13 cellular contexts compared by ENCODE assay signal in genomic region chr2:171084128-171084527, GRCh38.
DNase-seq lines count a peak whose midpoint lies in the region; ATAC-seq, FAIRE-seq and TF ChIP-seq lines count a peak whose summit lies in the region.
"Had no signal": no experiment of that assay in that cellular context is flagged by ENCODE, and none has a peak within 500 bp of the region (broad histone marks: within the 10 kb centered on the region; RNA-seq: fewer than 3 reads in every experiment).

No MANE protein-coding gene starts in this region.

- no peak overlapping the region for H3K4me2 ChIP-seq in GM12878 (ENCODE audit: control insufficient read depth, insufficient read depth)

- TF ChIP-seq RAD21 in GM12878 (IDR thresholded peaks at IDR 0.05; ENCODE audit: insufficient read depth, low read depth, low read length) = no peak

- peak overlapping the region; percentile 46 for H3K4me3 Mint-ChIP-seq in activated CD8-positive, alpha-beta T cell treated with anti-CD3 and anti-CD28 coated beads for 36 hours
- no peak overlapping the region for H3K4me3 Mint-ChIP-seq in activated CD8-positive, alpha-beta T cell treated with anti-CD3 and anti-CD28 coated beads, Interleukin-2, amount 10 ng/mL, durations not matched to agents 7 days and 5 days
- H3K4me3 Mint-ChIP-seq in stimulated activated memory B cell treated with anti-CD40 and anti-IgM and Interleukin-4, amounts not matched to agents 10 μg/mL and 1 μg/mL and 100 μg/mL, for 72 hours = no peak overlapping the region
- H3K4me3 Mint-ChIP-seq: brain had no signal

- H3K27me3 ChIP-seq in GM12878 (replicated peaks in 1 of 2; ENCODE audit: control insufficient read depth in 2 of 2, insufficient read depth in 2 of 2, low read length in 1 of 2) = no peaks in the 10 kb centered on the region
- no peaks in the 10 kb centered on the region for H3K27me3 ChIP-seq in suprapubic skin
- H3K27me3 ChIP-seq: testis had no signal

- no peak overlapping the region for H2AFZ ChIP-seq in GM12878 (ENCODE audit: control insufficient read depth, low read depth, low read length)

- 34% methylated on average over 5 of the region's 5 CpGs for WGBS in GM12878 (ENCODE audit: insufficient coverage, insufficient replicate concordance, low lambda C conversion rate, missing lambda C conversion rate)
- 46% methylated on average over 5 of the region's 5 CpGs for WGBS in suprapubic skin

- in situ Hi-C loops in GM12878 (cut with MboI) = no loop called here

- H3K4me1 Mint-ChIP-seq in activated CD8-positive, alpha-beta T cell treated with anti-CD3 and anti-CD28 coated beads for 36 hours (ENCODE audit: low read depth) = peaks cover 67% of the 10 kb centered on the region
- peaks cover 41% of the 10 kb centered on the region for H3K4me1 Mint-ChIP-seq in activated CD8-positive, alpha-beta T cell treated with anti-CD3 and anti-CD28 coated beads, Interleukin-2, amount 10 ng/mL, durations not matched to agents 7 days and 5 days (ENCODE audit: low read depth)
- H3K4me1 Mint-ChIP-seq in stimulated activated memory B cell treated with anti-CD40 and anti-IgM and Interleukin-4, amounts not matched to agents 10 μg/mL and 1 μg/mL and 100 μg/mL, for 72 hours = peaks cover 56% of the 10 kb centered on the region

- TF ChIP-seq POLR2A in GM12878 (IDR thresholded peaks at IDR 0.05; ENCODE audit: low read depth, low read length) (no peak), suprapubic skin (IDR thresholded peaks at IDR 0.05) (no peak)

- no peaks in the 10 kb centered on the region for H3K27me3 Mint-ChIP-seq in activated CD8-positive, alpha-beta T cell treated with anti-CD3 and anti-CD28 coated beads for 36 hours
- no peaks in the 10 kb centered on the region for H3K27me3 Mint-ChIP-seq in activated CD8-positive, alpha-beta T cell treated with anti-CD3 and anti-CD28 coated beads, Interleukin-2, amount 10 ng/mL, durations not matched to agents 7 days and 5 days (ENCODE audit: low read depth)
- no peaks in the 10 kb centered on the region for H3K27me3 Mint-ChIP-seq in stimulated activated memory B cell treated with anti-CD40 and anti-IgM and Interleukin-4, amounts not matched to agents 10 μg/mL and 1 μg/mL and 100 μg/mL, for 72 hours

- peaks cover 7% of the 10 kb centered on the region for H3K36me3 Mint-ChIP-seq in activated CD8-positive, alpha-beta T cell treated with anti-CD3 and anti-CD28 coated beads for 36 hours (ENCODE audit: low read depth)
- H3K36me3 Mint-ChIP-seq in activated CD8-positive, alpha-beta T cell treated with anti-CD3 and anti-CD28 coated beads, Interleukin-2, amount 10 ng/mL, durations not matched to agents 7 days and 5 days (ENCODE audit: low read depth) = peaks cover 15% of the 10 kb centered on the region
- H3K36me3 Mint-ChIP-seq in stimulated activated memory B cell treated with anti-CD40 and anti-IgM and Interleukin-4, amounts not matched to agents 10 μg/mL and 1 μg/mL and 100 μg/mL, for 72 hours = peaks cover 26% of the 10 kb centered on the region

- peak overlapping the region; percentile 63 for H3K27ac Mint-ChIP-seq in activated CD8-positive, alpha-beta T cell treated with anti-CD3 and anti-CD28 coated beads for 36 hours
- no peak overlapping the region for H3K27ac Mint-ChIP-seq in activated CD8-positive, alpha-beta T cell treated with anti-CD3 and anti-CD28 coated beads, Interleukin-2, amount 10 ng/mL, durations not matched to agents 7 days and 5 days
- H3K27ac Mint-ChIP-seq in stimulated activated memory B cell treated with anti-CD40 and anti-IgM and Interleukin-4, amounts not matched to agents 10 μg/mL and 1 μg/mL and 100 μg/mL, for 72 hours = peak overlapping the region; percentile 50

- POLR2A ChIA-PET in activated CD8-positive, alpha-beta T cell treated with anti-CD3 and anti-CD28 coated beads for 36 hours (lab: Charles Lee) = interaction anchor here (0.6 kb wide), 1 partner anchor 1111 kb away, joined by 3 read pairs; no protein-coding TSS in a partner anchor
- POLR2A ChIA-PET in activated CD8-positive, alpha-beta T cell treated with anti-CD3 and anti-CD28 coated beads, Interleukin-2, amount 10 ng/mL, durations not matched to agents 7 days and 5 days (lab: Charles Lee) = no interaction called here
- POLR2A ChIA-PET in GM12878 (lab: Charles Lee) = interaction anchor here (0.5 kb wide), 1 partner anchor 1284 kb away, joined by 6 read pairs; no protein-coding TSS in a partner anchor

- H3K79me2 ChIP-seq in GM12878 (ENCODE audit: control insufficient read depth, insufficient read depth, low read length) = peaks cover 81% of the 10 kb centered on the region

- no peak for TF ChIP-seq CTCF in activated CD8-positive, alpha-beta T cell treated with anti-CD3 and anti-CD28 coated beads for 36 hours (IDR thresholded peaks at IDR 0.05)
- TF ChIP-seq CTCF in GM12878 (IDR thresholded peaks at IDR 0.05 in 2 of 3, conservative IDR thresholded peaks at IDR 0.05 in 1 of 3; ENCODE audit: control insufficient read depth in 2 of 3, extremely low read depth in 1 of 3, insufficient read depth in 1 of 3, low read depth in 3 of 3, low read length in 3 of 3) = no peak
- no peak for TF ChIP-seq CTCF in suprapubic skin (IDR thresholded peaks at IDR 0.05)

- H3K4me3 ChIP-seq in GM12878 (no peak overlapping the region), suprapubic skin (no peak overlapping the region)
- H3K4me3 ChIP-seq: SK-N-MC, testis had no signal

- H3K27ac ChIP-seq in GM12878 (ENCODE audit: control insufficient read depth, insufficient read depth) = no peak overlapping the region
- no peak overlapping the region for H3K27ac ChIP-seq in suprapubic skin
- H3K27ac ChIP-seq: SK-N-MC, testis had no signal

- H3K9me3 Mint-ChIP-seq in activated CD8-positive, alpha-beta T cell treated with anti-CD3 and anti-CD28 coated beads for 36 hours = no peaks in the 10 kb centered on the region
- H3K9me3 Mint-ChIP-seq in activated CD8-positive, alpha-beta T cell treated with anti-CD3 and anti-CD28 coated beads, Interleukin-2, amount 10 ng/mL, durations not matched to agents 7 days and 5 days (ENCODE audit: insufficient read depth) = no peaks in the 10 kb centered on the region
- H3K9me3 Mint-ChIP-seq in stimulated activated memory B cell treated with anti-CD40 and anti-IgM and Interleukin-4, amounts not matched to agents 10 μg/mL and 1 μg/mL and 100 μg/mL, for 72 hours = no peaks in the 10 kb centered on the region

- no peak overlapping the region for H3K9ac ChIP-seq in GM12878 (ENCODE audit: control insufficient read depth, insufficient read depth, low read length)

- SMC1A ChIA-PET in GM12878 (lab: Charles Lee; ENCODE audit: uncharacterized antibody, unreplicated experiment) = interaction anchor here (1.4 to 9.4 kb wide), 2 partner anchors 73 to 118 kb away, joined by 3 to 70 read pairs; partner anchors contain the start of gene TLK1

- no peak for DNase-seq in activated CD8-positive, alpha-beta T cell treated with anti-CD3 and anti-CD28 coated beads for 36 hours
- no peak for DNase-seq in activated CD8-positive, alpha-beta T cell treated with anti-CD3 and anti-CD28 coated beads, Interleukin-2, amount 10 ng/mL, durations not matched to agents 7 days and 5 days
- peak; percentile 23 for DNase-seq in NCI-H2227 treated with DMSO at 0.1 percent for 48 hours (lab: John Stamatoyannopoulos, UW)
- no peak for DNase-seq in GM12878 (ENCODE audit: low read depth, low spot score)
- DNase-seq in suprapubic skin (ENCODE audit: low spot score in 2 of 2) = no peak
- DNase-seq in EL = no peak
- DNase-seq in cortex of kidney (lab: John Stamatoyannopoulos, UW) = no peak
- DNase-seq: mesenchymal stem cell, NCI-H1694, testis had no signal

- no peak for TF ChIP-seq EP300 in GM12878 (IDR thresholded peaks at IDR 0.05; ENCODE audit: borderline replicate concordance in 1 of 2, control insufficient read depth in 1 of 2, low read depth in 2 of 2, low read length in 2 of 2)
- no peak for TF ChIP-seq EP300 in suprapubic skin (IDR thresholded peaks at IDR 0.05)

- BruUV-seq in GM12878 (replicated peaks; lab: Mats Ljungman, UMichigan) = no TSS peak

- H4K20me1 ChIP-seq in GM12878 (ENCODE audit: control insufficient read depth, insufficient read depth) = 0 out of 2 replicates have a peak, but pooled peaks cover 4% of the 10 kb centered on the region

- H3K4me1 ChIP-seq in GM12878 (ENCODE audit: control insufficient read depth, insufficient read depth, low read length) (no peaks in the 10 kb centered on the region; the same call in 1 of the 2 replicates), suprapubic skin (peaks cover 13% of the 10 kb centered on the region)

- no peaks in the 10 kb centered on the region; the same call in 2 of the 3 replicates for H3K9me3 ChIP-seq in GM12878 (replicated peaks; ENCODE audit: control insufficient read depth, insufficient read depth, low read length)
- H3K9me3 ChIP-seq in suprapubic skin = no peaks in the 10 kb centered on the region
- H3K9me3 ChIP-seq: testis had no signal

- RAD21 ChIA-PET in GM12878 (lab: Charles Lee; ENCODE audit: unreplicated experiment) = interaction anchor here (0.9 kb wide), 1 partner anchor 9 kb away, joined by 3 read pairs; no protein-coding TSS in a partner anchor

- FAIRE-seq in GM12878 (lab: Jason Lieb, UNC) = no peak

- ATAC-seq in activated CD8-positive, alpha-beta T cell treated with anti-CD3 and anti-CD28 coated beads for 36 hours = peak; percentile 55
- no peak for ATAC-seq in activated CD8-positive, alpha-beta T cell treated with anti-CD3 and anti-CD28 coated beads, Interleukin-2, amount 10 ng/mL, durations not matched to agents 7 days and 5 days
- peak; percentile 45 for ATAC-seq in GM12878
- ATAC-seq in stimulated activated memory B cell treated with anti-CD40 and anti-IgM and Interleukin-4, amounts not matched to agents 10 μg/mL and 1 μg/mL and 100 μg/mL, for 72 hours = no peak

- peaks cover 4 to 22% of the 10 kb centered on the region in 2 experiments for H3K36me3 ChIP-seq in GM12878 (ENCODE audit: control insufficient read depth in 2 of 2, insufficient read depth in 2 of 2, low read length in 1 of 2)
- peaks cover 4% of the 10 kb centered on the region for H3K36me3 ChIP-seq in suprapubic skin

- intact Hi-C loops in activated CD8-positive, alpha-beta T cell treated with anti-CD3 and anti-CD28 coated beads for 36 hours (cut with micrococcal nuclease) = no loop called here
- intact Hi-C loops in GM12878 (cut with micrococcal nuclease; ENCODE audit: unreplicated experiment) = no loop called here

- CTCF ChIA-PET in activated CD8-positive, alpha-beta T cell treated with anti-CD3 and anti-CD28 coated beads for 36 hours (lab: Charles Lee) = no interaction called here
- CTCF ChIA-PET in activated CD8-positive, alpha-beta T cell treated with anti-CD3 and anti-CD28 coated beads, Interleukin-2, amount 10 ng/mL, durations not matched to agents 7 days and 5 days (lab: Charles Lee) = interaction anchor here (6.8 kb wide), 1 partner anchor 111 kb away, joined by 59 read pairs; no protein-coding TSS in a partner anchor
- CTCF ChIA-PET in GM12878 (lab: Yijun Ruan, JAX) = no interaction called here

TF ChIP-seq in GM12878, 131 proteins besides CTCF, POLR2A, EP300 and RAD21 (continues in another document):
- TF ChIP-seq ATF7 (IDR thresholded peaks at IDR 0.05; ENCODE audit: low read depth) = no peak
- no peak for TF ChIP-seq PML (IDR thresholded peaks at IDR 0.05; ENCODE audit: low read length)
- no peak for TF ChIP-seq FOXK2 (IDR thresholded peaks at IDR 0.05)
- TF ChIP-seq NFYA (IDR thresholded peaks at IDR 0.05; ENCODE audit: borderline replicate concordance, low read depth, low read length) = no peak
- TF ChIP-seq ZNF217 (IDR thresholded peaks at IDR 0.05) = no peak
- no peak for TF ChIP-seq MYC (IDR thresholded peaks at IDR 0.05; ENCODE audit: insufficient read depth, insufficient read length, insufficient replicate concordance, low read length, severe bottlenecking)

Comparison
In these comparisons a context has a peak if more than half of its experiments do, and no peak if none do; other contexts are left out.
1. ATAC-seq: peak in activated CD8-positive, alpha-beta T cell treated with anti-CD3 and anti-CD28 coated beads for 36 hours (single experiment) and GM12878 (single experiment); none in activated CD8-positive, alpha-beta T cell treated with anti-CD3 and anti-CD28 coated beads, Interleukin-2, amount 10 ng/mL, durations not matched to agents 7 days and 5 days (single experiment) and stimulated activated memory B cell treated with anti-CD40 and anti-IgM and Interleukin-4, amounts not matched to agents 10 μg/mL and 1 μg/mL and 100 μg/mL, for 72 hours (single experiment).